In genomic region chr12:57765698-57766463, GRCh38 we compare ENCODE assay signal across 6 cellular contexts. TPM values are rescaled to one million over a fixed set of nuclear protein-coding genes. Genes with fewer than 3 reads are reported as not detected.
A peak's percentile ranks its signal among the peaks of the same experiment; 100 is the strongest.
DNase-seq lines count a peak whose midpoint lies in the region; ATAC-seq, FAIRE-seq and TF ChIP-seq lines count a peak whose summit lies in the region.

No MANE protein-coding gene starts in this region.

- H3K9me3 ChIP-seq in CD8-positive, alpha-beta T cell (ENCODE audit: low read length), result no peaks in the 10 kb centered on the region
- no peaks in the 10 kb centered on the region for H3K9me3 ChIP-seq in left lung
- H3K9me3 ChIP-seq in small intestine (ENCODE audit: control insufficient read depth, low read depth), result no peaks in the 10 kb centered on the region

- intact Hi-C loops in CD8-positive, alpha-beta T cell (cut with DNase I, micrococcal nuclease), result loop anchor here in 1 of 2 experiments (1.0 to 2.0 kb wide), 2 partner anchors 10 to 17 kb away; partner anchors contain the start of gene TSFM
- intact Hi-C loops in left lung (cut with DNase I), result no loop called here

- H3K9me3 Mint-ChIP-seq in CD8-positive, alpha-beta T cell, result no peaks in the 10 kb centered on the region

- DNase-seq in CD8-positive, alpha-beta T cell, result no peak
- DNase-seq in left lung (no peak), small intestine (no peak), cerebellum (ENCODE audit: low spot score) (no peak)

- CTCF ChIA-PET in CD8-positive, alpha-beta T cell (lab: Charles Lee), result interaction anchor here (1.1 to 1.6 kb wide), 7 partner anchors 9 to 138 kb away, joined by 3 to 12 read pairs (median 5); partner anchors contain the start of gene TSFM

- peaks cover 27% of the 10 kb centered on the region for H3K4me1 Mint-ChIP-seq in CD8-positive, alpha-beta T cell (ENCODE audit: low read depth)

- H3K27ac Mint-ChIP-seq in CD8-positive, alpha-beta T cell, result no peak overlapping the region

- peaks cover 22% of the 10 kb centered on the region for H3K27me3 Mint-ChIP-seq in CD8-positive, alpha-beta T cell (ENCODE audit: low read depth)

- peaks cover 14% of the 10 kb centered on the region for H3K36me3 Mint-ChIP-seq in CD8-positive, alpha-beta T cell

- ATAC-seq in CD8-positive, alpha-beta T cell, result peak; percentile 24
- peak; percentile 64 for ATAC-seq in left lung
- ATAC-seq in GM21717 (IDR thresholded peaks at IDR 0.05; ENCODE audit: unreplicated experiment), result no peak

- H3K27ac ChIP-seq in CD8-positive, alpha-beta T cell (ENCODE audit: low read depth, low read length), result no peak overlapping the region
- H3K27ac ChIP-seq in VCaP, result peak overlapping the region; percentile 56
- H3K27ac ChIP-seq in left lung, result no peak overlapping the region
- H3K27ac ChIP-seq in small intestine (ENCODE audit: low read depth in 1 of 2, low read length in 1 of 2), result no peak overlapping the region

- peaks cover 27% of the 10 kb centered on the region for H3K4me1 ChIP-seq in CD8-positive, alpha-beta T cell (ENCODE audit: insufficient read depth, low read length)
- peaks cover 23 to 39% of the 10 kb centered on the region in 2 donors for H3K4me1 ChIP-seq in left lung
- H3K4me1 ChIP-seq in small intestine (ENCODE audit: control insufficient read depth in 2 of 2, insufficient read depth in 1 of 2, low read depth in 1 of 2, low read length in 1 of 2), result peaks cover 2 to 5% of the 10 kb centered on the region in 2 donors

- H3K27me3 ChIP-seq in CD8-positive, alpha-beta T cell (ENCODE audit: insufficient read depth, low read length), result peaks cover 15% of the 10 kb centered on the region
- H3K27me3 ChIP-seq in left lung, result peaks cover 24 to 55% of the 10 kb centered on the region in 2 donors
- H3K27me3 ChIP-seq in small intestine (ENCODE audit: control insufficient read depth in 2 of 2, insufficient read depth in 2 of 2, low read length in 2 of 2), result peaks cover 3 to 10% of the 10 kb centered on the region in 2 donors

- POLR2A ChIA-PET in CD8-positive, alpha-beta T cell (lab: Charles Lee), result interaction anchor here (1.4 to 1.9 kb wide), 2 partner anchors 9 to 15 kb away, joined by 5 read pairs; no protein-coding TSS in a partner anchor

- H3K4me3 Mint-ChIP-seq in CD8-positive, alpha-beta T cell, result peak overlapping the region; percentile 86

- peaks cover 7% of the 10 kb centered on the region for H3K36me3 ChIP-seq in CD8-positive, alpha-beta T cell (ENCODE audit: insufficient read depth, low read length)
- H3K36me3 ChIP-seq in left lung, result peaks cover 0 to 28% of the 10 kb centered on the region in 2 donors
- no peaks in the 10 kb centered on the region for H3K36me3 ChIP-seq in small intestine (ENCODE audit: control insufficient read depth in 2 of 2, insufficient read depth in 2 of 2, low read length in 2 of 2)

- peak overlapping the region; percentile 81 for H3K4me3 ChIP-seq in CD8-positive, alpha-beta T cell (ENCODE audit: low read depth, low read length)
- H3K4me3 ChIP-seq in left lung (peak overlapping the region; percentile 38 to 45), small intestine (ENCODE audit: low read depth in 1 of 2, low read length in 2 of 2) (peak overlapping the region in 1 of 2 donors; percentile 34)

- 1 to 4% (median 3%) methylated on average over 39 to 40 of the region's 40 CpGs for WGBS in small intestine, 3 donors

- FAIRE-seq in small intestine (lab: Jason Lieb, UNC), result no peak

- no peak for TF ChIP-seq CTCF in CD8-positive, alpha-beta T cell (IDR thresholded peaks at IDR 0.05)
- TF ChIP-seq CTCF in VCaP (conservative IDR thresholded peaks at IDR 0.05) (no peak), left lung (IDR thresholded peaks at IDR 0.05) (no peak)

RNA-seq across cellular contexts. Expression of gene CYP27B1, which starts 1.0 kb away (rescaled TPM):
- 1 to 10 TPM; 2.0 to 2.2 TPM for total RNA-seq in CD8-positive, alpha-beta T cell
- total RNA-seq in left lung (1 to 10 TPM; 1.5 to 4.7 TPM), cerebellum (1.2 TPM)
- 1 to 10 TPM in 2 of 3 donors, under 1 TPM in 1; 0.27 to 1.4 (median 1.1) TPM for polyA plus RNA-seq in small intestine

RNA-seq across cellular contexts. Expression of gene METTL1, which starts 6.0 kb away (rescaled TPM):
- 10 to 100 TPM; 14.0 to 20.0 TPM for total RNA-seq in CD8-positive, alpha-beta T cell
- 10 to 100 TPM; 17.3 to 39.2 TPM for total RNA-seq in left lung
- polyA plus RNA-seq in small intestine, result 10 to 100 TPM in 1 of 3 donors, 1 to 10 TPM in 2; 2.2 to 16.7 (median 6.5) TPM
- total RNA-seq in cerebellum, result 2.9 TPM

RNA-seq across cellular contexts. Expression of gene EEF1AKMT3, which starts 6.5 kb away (rescaled TPM):
- 1 to 10 TPM in 1 of 2 experiments, under 1 TPM in 1; 0.81 to 1.7 TPM for total RNA-seq in CD8-positive, alpha-beta T cell
- total RNA-seq in left lung (1 to 10 TPM; 6.2 to 6.3 TPM), cerebellum (3.7 TPM)
- 1 to 10 TPM in 2 of 3 donors, under 1 TPM in 1; 0.22 to 2.7 (median 2.7) TPM for polyA plus RNA-seq in small intestine

RNA-seq across cellular contexts. Expression of gene MARCHF9, which starts 11.0 kb away (rescaled TPM):
- 10 to 100 TPM; 23.1 to 25.1 TPM for total RNA-seq in CD8-positive, alpha-beta T cell
- 10 to 100 TPM; 17.4 to 22.4 TPM for total RNA-seq in left lung
- polyA plus RNA-seq in small intestine, result 10 to 100 TPM in 1 of 3 donors, 1 to 10 TPM in 2; 8.4 to 13.8 (median 8.9) TPM
- 12.2 TPM for total RNA-seq in cerebellum

RNA-seq across cellular contexts. Expression of gene CDK4, which starts 13.8 kb away (rescaled TPM):
- 10 to 100 TPM in 1 of 2 experiments, 1 to 10 TPM in 1; 8.5 to 10.0 TPM for total RNA-seq in CD8-positive, alpha-beta T cell
- total RNA-seq in left lung, result 100 to 1,000 TPM in 1 of 2 donors, 10 to 100 TPM in 1; 80.1 to 130 TPM
- 10 to 100 TPM; 13.2 to 98.8 (median 41.6) TPM for polyA plus RNA-seq in small intestine
- 48.5 TPM for total RNA-seq in cerebellum
